ENCODE assay signal across 8 cellular contexts in the genomic region with DNA sequence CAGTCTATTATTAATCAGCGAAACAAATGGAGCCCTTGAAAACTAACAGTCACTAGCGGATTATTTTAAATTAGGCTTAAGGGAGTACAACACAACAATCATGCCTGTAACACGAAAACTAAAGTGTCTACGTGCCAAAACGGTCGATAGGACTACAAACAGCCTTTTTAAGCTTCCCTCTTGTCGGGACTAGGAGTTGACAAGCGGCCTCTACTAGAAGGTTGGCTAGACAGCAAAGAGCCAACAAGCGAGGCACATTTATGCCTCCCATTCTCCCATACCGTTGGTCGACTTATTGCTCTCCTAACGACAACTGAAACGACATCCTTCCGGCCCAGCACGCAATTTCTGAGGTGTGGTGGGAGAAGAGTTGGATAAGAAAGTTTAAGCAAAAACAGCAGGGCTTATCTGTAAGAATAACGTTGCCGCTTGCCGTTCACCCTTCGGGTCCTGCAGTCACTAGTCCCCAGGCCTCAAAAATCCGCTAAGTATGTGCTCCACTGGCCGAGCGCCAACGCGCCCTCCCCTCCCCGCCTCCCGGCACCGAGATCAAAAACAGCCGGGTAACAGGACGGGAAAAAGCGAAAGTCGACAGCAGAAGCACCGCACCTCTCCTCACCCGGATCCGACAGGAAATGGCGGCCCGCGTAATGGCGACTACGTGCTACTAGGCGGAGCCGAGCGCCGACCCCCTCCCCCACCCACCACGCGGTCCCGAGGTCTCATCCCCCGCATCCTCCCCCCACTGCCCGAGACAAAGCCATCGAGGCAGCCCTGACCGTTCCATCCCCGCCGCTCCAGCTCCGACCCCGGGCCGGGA. TPM values are rescaled to one million over a fixed set of nuclear protein-coding genes. Genes with fewer than 3 reads are reported as not detected.
DNase-seq lines count a peak whose midpoint lies in the region; ATAC-seq, FAIRE-seq and TF ChIP-seq lines count a peak whose summit lies in the region.

No MANE protein-coding gene starts in this region.

- H3K27me3 ChIP-seq in A673 (replicated peaks; ENCODE audit: insufficient read depth, low read depth, low read length, poor library complexity) (no peaks in the 10 kb centered on the region), esophagus squamous epithelium (no peaks in the 10 kb centered on the region)

- TF ChIP-seq POLR2A in esophagus squamous epithelium (IDR thresholded peaks at IDR 0.05): no peak

- DNase-seq in A673 (ENCODE audit: low spot score) (peak; percentile 85), HTR-8/SVneo (ENCODE audit: insufficient read length, low spot score) (peak; percentile 43), activated T-helper 1 cell treated with Interleukin-2 at 50 U/mL for 16 hours (ENCODE audit: low read depth) (peak; percentile 78), esophagus squamous epithelium (lab: John Stamatoyannopoulos, UW) (peak; percentile 41), myocyte (ENCODE audit: low read depth) (peak; percentile 78)
- DNase-seq in stimulated activated CD8-positive, alpha-beta memory T cell treated with anti-CD3 and anti-CD28 coated beads, Interleukin-7, amount 100 ng/mL, for 1 hour (ENCODE audit: low read depth in 2 of 2): peak; percentile 64 to 70

- POLR2A ChIA-PET in A673 (lab: Charles Lee; ENCODE audit: low non-redundant PET): interaction anchor here (0.7 kb wide), 1 partner anchor 1531 kb away, joined by 11 read pairs; no protein-coding TSS in a partner anchor

- WGBS in esophagus squamous epithelium, 2 donors: 0% methylated on average over 15 of the region's 55 CpGs

- intact Hi-C loops in A673 (cut with micrococcal nuclease; ENCODE audit: unreplicated experiment): no loop called here
- intact Hi-C loops in esophagus squamous epithelium (cut with DNase I): no loop called here

- H3K36me3 ChIP-seq in A673 (ENCODE audit: insufficient read depth, low read length, poor library complexity, severe bottlenecking): peaks cover 51% of the 10 kb centered on the region
- H3K36me3 ChIP-seq in esophagus squamous epithelium: peaks cover 0 to 36% (median 14%) of the 10 kb centered on the region in 3 donors

- peak; percentile 31 for ATAC-seq in GM18909 (IDR thresholded peaks at IDR 0.05; ENCODE audit: poor library complexity, unreplicated experiment)

- H3K9me3 ChIP-seq in A673 (ENCODE audit: low read depth, low read length, poor library complexity, severe bottlenecking) (no peaks in the 10 kb centered on the region), esophagus squamous epithelium (no peaks in the 10 kb centered on the region)

- TSS peak; percentile 24 for BruUV-seq in A673 (replicated peaks; lab: Mats Ljungman, UMichigan)

- H3K4me1 ChIP-seq in A673 (ENCODE audit: insufficient read depth, low read length, poor library complexity, severe bottlenecking) (peaks cover 51% of the 10 kb centered on the region), esophagus squamous epithelium (peaks cover 7 to 67% (median 17%) of the 10 kb centered on the region in 3 donors)

- H3K27ac ChIP-seq in A673 (ENCODE audit: low read depth, low read length, poor library complexity, severe bottlenecking) (peak overlapping the region; percentile 99), esophagus squamous epithelium (peak overlapping the region; percentile 97 to 100 (median 99))

- TF ChIP-seq CTCF in A673 (conservative IDR thresholded peaks at IDR 0.05; ENCODE audit: low read depth, low read length) (no peak), esophagus squamous epithelium (IDR thresholded peaks at IDR 0.05) (no peak)

- CTCF ChIA-PET in A673 (lab: Charles Lee): interaction anchor here (0.6 kb wide), 1 partner anchor 57 kb away, joined by 3 read pairs; no protein-coding TSS in a partner anchor

- no peak for FAIRE-seq in HTR-8/SVneo (lab: Jason Lieb, UNC)

- H3K4me3 ChIP-seq in A673 (ENCODE audit: low read depth, low read length, poor library complexity, severe bottlenecking): peak overlapping the region; percentile 86
- peak overlapping the region; percentile 88 to 98 (median 93) for H3K4me3 ChIP-seq in esophagus squamous epithelium

TF ChIP-seq in PFSK-1, 5 proteins besides CTCF, POLR2A, EP300 and RAD21:
- TF ChIP-seq TAF1 (IDR thresholded peaks at IDR 0.05; ENCODE audit: borderline replicate concordance, insufficient read depth, low read length) (peak; percentile 93), SIN3A (IDR thresholded peaks at IDR 0.05; ENCODE audit: borderline replicate concordance, insufficient read depth, low read length) (peak; percentile 40; the same call in 1 of the 2 replicates), FOXP2 (optimal IDR thresholded peaks at IDR 0.05; ENCODE audit: borderline replicate concordance, extremely low read depth, extremely low read length, insufficient read depth) (peak; percentile 7), POLR2AphosphoS5 (IDR thresholded peaks at IDR 0.05; ENCODE audit: low read depth, low read length) (peak; percentile 53)
- TF ChIP-seq, protein P1, sequence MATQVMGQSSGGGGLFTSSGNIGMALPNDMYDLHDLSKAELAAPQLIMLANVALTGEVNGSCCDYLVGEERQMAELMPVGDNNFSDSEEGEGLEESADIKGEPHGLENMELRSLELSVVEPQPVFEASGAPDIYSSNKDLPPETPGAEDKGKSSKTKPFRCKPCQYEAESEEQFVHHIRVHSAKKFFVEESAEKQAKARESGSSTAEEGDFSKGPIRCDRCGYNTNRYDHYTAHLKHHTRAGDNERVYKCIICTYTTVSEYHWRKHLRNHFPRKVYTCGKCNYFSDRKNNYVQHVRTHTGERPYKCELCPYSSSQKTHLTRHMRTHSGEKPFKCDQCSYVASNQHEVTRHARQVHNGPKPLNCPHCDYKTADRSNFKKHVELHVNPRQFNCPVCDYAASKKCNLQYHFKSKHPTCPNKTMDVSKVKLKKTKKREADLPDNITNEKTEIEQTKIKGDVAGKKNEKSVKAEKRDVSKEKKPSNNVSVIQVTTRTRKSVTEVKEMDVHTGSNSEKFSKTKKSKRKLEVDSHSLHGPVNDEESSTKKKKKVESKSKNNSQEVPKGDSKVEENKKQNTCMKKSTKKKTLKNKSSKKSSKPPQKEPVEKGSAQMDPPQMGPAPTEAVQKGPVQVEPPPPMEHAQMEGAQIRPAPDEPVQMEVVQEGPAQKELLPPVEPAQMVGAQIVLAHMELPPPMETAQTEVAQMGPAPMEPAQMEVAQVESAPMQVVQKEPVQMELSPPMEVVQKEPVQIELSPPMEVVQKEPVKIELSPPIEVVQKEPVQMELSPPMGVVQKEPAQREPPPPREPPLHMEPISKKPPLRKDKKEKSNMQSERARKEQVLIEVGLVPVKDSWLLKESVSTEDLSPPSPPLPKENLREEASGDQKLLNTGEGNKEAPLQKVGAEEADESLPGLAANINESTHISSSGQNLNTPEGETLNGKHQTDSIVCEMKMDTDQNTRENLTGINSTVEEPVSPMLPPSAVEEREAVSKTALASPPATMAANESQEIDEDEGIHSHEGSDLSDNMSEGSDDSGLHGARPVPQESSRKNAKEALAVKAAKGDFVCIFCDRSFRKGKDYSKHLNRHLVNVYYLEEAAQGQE (IDR thresholded peaks at IDR 0.05; ENCODE audit: insufficient read depth in 1 of 2, low read depth in 2 of 2, low read length in 2 of 2): no peak

RNA-seq across cellular contexts. Expression of a gene that starts 0.8 kb away (rescaled TPM):
- total RNA-seq in A673 (2021): 799 and 872 TPM in 2 replicates
- polyA plus RNA-seq in PFSK-1 (2012; ENCODE audit: insufficient read length, low read depth): 451 TPM
- 100 to 1,000 TPM; 348 to 510 (median 452) TPM for total RNA-seq in esophagus squamous epithelium
- total RNA-seq in myocyte: 486 and 592 TPM in 2 replicates
- 367 TPM for polyA plus RNA-seq in myocyte (2012)

RNA-seq across cellular contexts. Expression of a gene that starts 1.4 kb away (rescaled TPM):
- total RNA-seq in A673 (2021) (32.2 and 36.4 TPM in 2 replicates), esophagus squamous epithelium (1 to 10 TPM; 2.8 to 7.3 (median 5.9) TPM), myocyte (1.6 and 2.7 TPM in 2 replicates)
- 3.4 TPM for polyA plus RNA-seq in PFSK-1 (2012; ENCODE audit: insufficient read length, low read depth)
- 2.4 TPM for polyA plus RNA-seq in myocyte (2012)

RNA-seq across cellular contexts. Expression of a gene that starts 58.0 kb away (rescaled TPM):
- total RNA-seq in A673 (2021) (8.5 and 9.2 TPM in 2 replicates), esophagus squamous epithelium (1 to 10 TPM; 1.6 to 4.2 (median 3.5) TPM), myocyte (1.4 and 2.6 TPM in 2 replicates)
- polyA plus RNA-seq in PFSK-1 (2012; ENCODE audit: insufficient read length, low read depth): 1.7 TPM
- polyA plus RNA-seq in myocyte (2012): 1.1 TPM

Comparison
In these comparisons a context has a peak if more than half of its experiments do, and no peak if none do; other contexts are left out.
1. Peak in every context shown above with its lines: DNase-seq, ATAC-seq, H3K4me3 ChIP-seq and H3K27ac ChIP-seq.